1 cellular context compared by ENCODE assay signal in genomic region chr3:171791695-171792082, GRCh38.
TF ChIP-seq lines count a peak whose summit lies in the region.

No MANE protein-coding gene starts in this region.

TF ChIP-seq in SK-N-SH, 30 proteins besides CTCF, POLR2A, EP300 and RAD21 (continued from another document):
- TF ChIP-seq MEF2A (IDR thresholded peaks at IDR 0.05; ENCODE audit: borderline replicate concordance, low read depth): no peak
- no peak for TF ChIP-seq MXI1 (IDR thresholded peaks at IDR 0.05; ENCODE audit: low read depth, low read length)
- TF ChIP-seq IRF3 (IDR thresholded peaks at IDR 0.05; ENCODE audit: low read depth, low read length): no peak
- no peak for TF ChIP-seq SMC3 (IDR thresholded peaks at IDR 0.05; ENCODE audit: low read depth, low read length)
- no peak for TF ChIP-seq TCF12 (IDR thresholded peaks at IDR 0.05)
- TF ChIP-seq FOXM1 (IDR thresholded peaks at IDR 0.05; ENCODE audit: low read depth): no peak
